ENCODE assay signal across 13 cellular contexts in the genomic region with DNA sequence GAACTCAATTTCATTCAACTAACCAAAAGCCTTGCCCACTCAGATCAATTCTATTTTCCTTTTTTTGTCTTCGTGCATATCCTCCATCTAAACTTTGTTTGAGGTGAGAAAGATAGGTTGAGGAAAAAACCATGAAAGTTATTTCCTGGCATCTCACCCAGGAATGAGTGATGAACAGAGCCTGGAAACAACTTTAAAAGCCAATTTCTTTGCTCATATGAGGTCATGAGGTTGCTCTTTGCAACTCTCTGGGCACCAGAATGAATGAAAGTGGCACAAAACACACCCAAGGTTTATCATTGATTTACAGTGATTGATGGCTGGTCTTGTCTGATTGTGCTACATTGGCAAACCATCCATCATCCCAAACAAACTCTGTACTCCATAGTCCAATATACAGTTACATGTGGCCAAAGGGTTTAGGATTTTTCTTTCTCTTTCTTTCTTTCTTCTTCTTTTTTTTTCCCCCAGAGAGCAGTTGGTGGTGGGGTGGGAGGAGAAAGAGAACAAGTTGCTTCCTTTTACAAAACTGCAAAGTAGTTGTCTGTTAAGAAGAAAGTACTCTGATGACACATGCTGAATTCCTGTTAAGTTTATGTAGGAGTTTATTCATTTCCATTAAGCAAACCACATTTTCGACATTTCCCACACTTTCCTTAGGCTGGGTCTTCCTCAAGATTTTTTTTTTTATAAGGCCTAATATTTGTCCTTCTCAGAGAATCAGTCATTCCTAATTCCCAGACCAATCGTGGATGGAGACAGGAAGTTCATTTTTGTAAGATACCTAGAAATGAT.
DNase-seq lines count a peak whose midpoint lies in the region; ATAC-seq and TF ChIP-seq lines count a peak whose summit lies in the region.
"Had no signal": no experiment of that assay in that cellular context is flagged by ENCODE, and none has a peak within 500 bp of the region (broad histone marks: within the 10 kb centered on the region; RNA-seq: fewer than 3 reads in every experiment).

No MANE protein-coding gene starts in this region.

- peak overlapping the region; percentile 64 for H3K9ac ChIP-seq in GM23248

- intact Hi-C loops in lower leg skin (cut with DNase I; ENCODE audit: low total_unique reads), result no loop called here
- intact Hi-C loops in testis (cut with DNase I; ENCODE audit: low total_unique reads), result no loop called here

- peak overlapping the region; percentile 43 for H3K4me2 ChIP-seq in GM23248 (ENCODE audit: unreplicated experiment)

- no peaks in the 10 kb centered on the region for H3K9me2 ChIP-seq in GM23248 (ENCODE audit: insufficient read depth)

- H3K36me3 ChIP-seq in GM23248 (ENCODE audit: low read depth) (no peaks in the 10 kb centered on the region), testis (ENCODE audit: low read depth, missing control alignments) (no peaks in the 10 kb centered on the region)
- H3K36me3 ChIP-seq: stomach had no signal

- H3F3A ChIP-seq in GM23248 (ENCODE audit: insufficient read depth), result peaks cover 46% of the 10 kb centered on the region

- in situ Hi-C loops in GM23248 (cut with MboI), result no loop called here

- H4K20me1 ChIP-seq in GM23248 (ENCODE audit: insufficient read depth), result no peaks in the 10 kb centered on the region

- H3K27ac ChIP-seq in GM23248 (peak overlapping the region; percentile 91), testis (no peak overlapping the region)
- H3K27ac ChIP-seq: stomach had no signal

- H3K9me3 ChIP-seq in GM23248 (ENCODE audit: low read depth), result no peaks in the 10 kb centered on the region
- H3K9me3 ChIP-seq in testis, result no peaks in the 10 kb centered on the region
- H3K9me3 ChIP-seq: stomach had no signal

- H3K4me1 ChIP-seq in GM23248 (ENCODE audit: insufficient read depth), result peaks cover 66% of the 10 kb centered on the region
- H3K4me1 ChIP-seq in testis, result no peaks in the 10 kb centered on the region
- H3K4me1 ChIP-seq: stomach had no signal

- TF ChIP-seq POLR2A in lower leg skin (IDR thresholded peaks at IDR 0.05) (no peak), testis (IDR thresholded peaks at IDR 0.05) (no peak)

- ATAC-seq in SK-N-SH treated with all-trans-retinoic acid at 6 μM for 48 hours, result no peak
- ATAC-seq: left ventricle myocardium superior, sciatic nerve had no signal

- H3K4me3 ChIP-seq in GM23248 (peak overlapping the region; percentile 9; the same call in 1 of the 2 replicates), foreskin fibroblast (ENCODE audit: low read depth in 1 of 2, low read length in 2 of 2) (no peak overlapping the region), lower leg skin (ENCODE audit: low read depth, poor library complexity, severe bottlenecking) (no peak overlapping the region), testis (no peak overlapping the region)
- H3K4me3 ChIP-seq: stomach had no signal

- H3K27me3 ChIP-seq in GM23248 (replicated peaks; ENCODE audit: insufficient read depth), result no peaks in the 10 kb centered on the region
- no peaks in the 10 kb centered on the region for H3K27me3 ChIP-seq in testis
- H3K27me3 ChIP-seq: stomach had no signal

- H2AFZ ChIP-seq in GM23248, result no peak overlapping the region

- no peaks in the 10 kb centered on the region for H3K79me2 ChIP-seq in GM23248 (ENCODE audit: insufficient read depth)

- DNase-seq in A172 (ENCODE audit: low spot score), result peak; percentile 63
- DNase-seq in GM23248, result peak; percentile 83
- peak; percentile 60 to 71 for DNase-seq in foreskin fibroblast
- DNase-seq in lower leg skin (ENCODE audit: low spot score in 2 of 2), result no peak
- no peak for DNase-seq in testis
- no peak for DNase-seq in NCI-H1694 (lab: John Stamatoyannopoulos, UW)
- no peak for DNase-seq in stimulated activated CD4-positive, alpha-beta T cell treated with anti-CD3 and anti-CD28 coated beads, Interleukin-2, amount 100 ng/mL, for 24 hours
- DNase-seq: activated CD4-positive, alpha-beta T cell treated with anti-CD3 and anti-CD28 coated beads for 1 hour; left ventricle myocardium superior; stomach; T-helper 1 cell had no signal

- 32 to 34% methylated on average over 3 of the region's 3 CpGs for WGBS in GM23248 (ENCODE audit: low coverage in 1 of 2, low lambda C conversion rate in 2 of 2, missing lambda C conversion rate in 2 of 2), 2 experiments
- 64 to 74% methylated on average over 3 of the region's 3 CpGs for WGBS in lower leg skin, 2 donors
- 70 to 74% methylated on average over 3 of the region's 3 CpGs for whole genome bisulfite sequencing in testis, 2 donors

- TF ChIP-seq CTCF in foreskin fibroblast (IDR thresholded peaks at IDR 0.05; ENCODE audit: low read depth, low read length) (no peak), lower leg skin (IDR thresholded peaks at IDR 0.05) (no peak), testis (IDR thresholded peaks at IDR 0.05) (no peak)

TF ChIP-seq in SK-N-SH treated with all-trans-retinoic acid at 6 μM for 48 hours, 23 proteins besides CTCF, POLR2A, EP300 and RAD21:
- TF ChIP-seq ZNF70 (CRISPR knock-in tag; IDR thresholded peaks at IDR 0.05), result no peak
- 0 out of 2 replicates have a peak, but pooled peaks have one; percentile 19 for TF ChIP-seq ZFP3 (CRISPR knock-in tag; IDR thresholded peaks at IDR 0.05)
- 0 out of 2 replicates have a peak, but pooled peaks have one; percentile 13 for TF ChIP-seq ISL1 (CRISPR knock-in tag; IDR thresholded peaks at IDR 0.05)
- no peak for TF ChIP-seq ZNF565 (CRISPR knock-in tag; conservative IDR thresholded peaks at IDR 0.05; ENCODE audit: low read depth)

Comparison
In these comparisons a context has a peak if more than half of its experiments do, and no peak if none do; other contexts are left out.
1. DNase-seq: peak in A172 (single experiment), GM23248 (single experiment) and foreskin fibroblast (2 of 2); none in lower leg skin (0 of 2), testis (single experiment), NCI-H1694 (single experiment) and stimulated activated CD4-positive, alpha-beta T cell treated with anti-CD3 and anti-CD28 coated beads, Interleukin-2, amount 100 ng/mL, for 24 hours (0 of 2).